ENCODE assay signal across 8 cellular contexts in genomic region chrX:74343970-74344622, GRCh38. TPM values are rescaled to one million over a fixed set of nuclear protein-coding genes. Genes with fewer than 3 reads are reported as not detected.
DNase-seq lines count a peak whose midpoint lies in the region; ATAC-seq and TF ChIP-seq lines count a peak whose summit lies in the region.

No MANE protein-coding gene starts in this region.

- POLR2A ChIA-PET in naive thymus-derived CD4-positive, alpha-beta T cell (lab: Charles Lee), result no interaction called here

- DNase-seq in Calu3, result peak; percentile 65
- peak; percentile 19 for DNase-seq in GM19240 (ENCODE audit: insufficient read length, low spot score)
- peak; percentile 92 to 94 for DNase-seq in NCI-H524 (lab: John Stamatoyannopoulos, UW)
- DNase-seq in activated CD4-positive, alpha-beta T cell treated with anti-CD3 and anti-CD28 coated beads, Interleukin-2, amount 50 U/mL, for 4 hours, result peak; percentile 15 to 29
- peak in 8 of 9 donors; percentile 17 to 59 (median 44) for DNase-seq in naive thymus-derived CD4-positive, alpha-beta T cell
- DNase-seq in upper lobe of right lung, result no peak

- CTCF ChIA-PET in Calu3 (lab: Charles Lee), result interaction anchor here (0.6 to 1.6 kb wide), 7 partner anchors 16 to 485 kb away, joined by 3 to 12 read pairs (median 5); no protein-coding TSS in a partner anchor
- CTCF ChIA-PET in naive thymus-derived CD4-positive, alpha-beta T cell (lab: Charles Lee), result interaction anchor here (0.6 kb wide), 1 partner anchor 400 kb away, joined by 3 read pairs; no protein-coding TSS in a partner anchor

- BruUV-seq in Calu3 (replicated peaks; lab: Mats Ljungman, UMichigan), result no TSS peak

- H3K27ac ChIP-seq in naive thymus-derived CD4-positive, alpha-beta T cell (ENCODE audit: low read depth, low read length), result no peak overlapping the region
- no peak overlapping the region for H3K27ac ChIP-seq in upper lobe of right lung

- intact Hi-C loops in Calu3 (cut with micrococcal nuclease; ENCODE audit: unreplicated experiment), result loop anchor here (1.0 to 10.0 kb wide), 5 partner anchors 52 to 489 kb away; no protein-coding TSS in a partner anchor
- intact Hi-C loops in naive thymus-derived CD4-positive, alpha-beta T cell (cut with micrococcal nuclease), result loop anchor here (1.0 to 10.0 kb wide), 9 partner anchors 51 to 489 kb away; no protein-coding TSS in a partner anchor
- intact Hi-C loops in upper lobe of right lung (cut with DNase I), result no loop called here

- peaks cover 4% of the 10 kb centered on the region for H3K36me3 Mint-ChIP-seq in Calu3 (ENCODE audit: insufficient read depth, unreplicated experiment)
- no peaks in the 10 kb centered on the region for H3K36me3 Mint-ChIP-seq in naive thymus-derived CD4-positive, alpha-beta T cell

- no peaks in the 10 kb centered on the region for H3K9me3 ChIP-seq in naive thymus-derived CD4-positive, alpha-beta T cell (ENCODE audit: control insufficient read depth in 2 of 3, low read length in 3 of 3)
- H3K9me3 ChIP-seq in upper lobe of right lung, result no peaks in the 10 kb centered on the region

- H3K4me3 ChIP-seq in naive thymus-derived CD4-positive, alpha-beta T cell (ENCODE audit: low read length), result no peak overlapping the region
- H3K4me3 ChIP-seq in upper lobe of right lung, result no peak overlapping the region

- peak; percentile 35 for TF ChIP-seq CTCF in Calu3 (IDR thresholded peaks at IDR 0.05; ENCODE audit: unreplicated experiment)
- peak; percentile 64 for TF ChIP-seq CTCF in upper lobe of right lung (IDR thresholded peaks at IDR 0.05)

- peak overlapping the region; percentile 6 for H3K27ac Mint-ChIP-seq in Calu3 (ENCODE audit: unreplicated experiment)
- peak overlapping the region in 1 of 9 donors; percentile 37 for H3K27ac Mint-ChIP-seq in naive thymus-derived CD4-positive, alpha-beta T cell

- H3K27me3 Mint-ChIP-seq in Calu3 (ENCODE audit: unreplicated experiment), result no peaks in the 10 kb centered on the region
- H3K27me3 Mint-ChIP-seq in naive thymus-derived CD4-positive, alpha-beta T cell, result peaks cover 0 to 4% (median 1%) of the 10 kb centered on the region in 5 donors

- no peak overlapping the region for H3K4me3 Mint-ChIP-seq in Calu3 (ENCODE audit: low read depth, unreplicated experiment)
- H3K4me3 Mint-ChIP-seq in naive thymus-derived CD4-positive, alpha-beta T cell, result no peak overlapping the region

- peak; percentile 80 for ATAC-seq in HG03520 (IDR thresholded peaks at IDR 0.05; ENCODE audit: unreplicated experiment)
- peak; percentile 96 for ATAC-seq in esophagus mucosa
- peak; percentile 82 for ATAC-seq in naive thymus-derived CD4-positive, alpha-beta T cell
- ATAC-seq in upper lobe of right lung, result peak; percentile 98

- H3K4me1 Mint-ChIP-seq in Calu3 (ENCODE audit: low read depth, unreplicated experiment), result peaks cover 23% of the 10 kb centered on the region
- peaks cover 0 to 5% (median 3%) of the 10 kb centered on the region in 7 donors for H3K4me1 Mint-ChIP-seq in naive thymus-derived CD4-positive, alpha-beta T cell

- no peaks in the 10 kb centered on the region for H3K4me1 ChIP-seq in naive thymus-derived CD4-positive, alpha-beta T cell (ENCODE audit: control insufficient read depth in 2 of 2, insufficient read depth in 2 of 2, low read length in 2 of 2)
- H3K4me1 ChIP-seq in upper lobe of right lung, result no peaks in the 10 kb centered on the region

- no peaks in the 10 kb centered on the region for H3K36me3 ChIP-seq in naive thymus-derived CD4-positive, alpha-beta T cell (ENCODE audit: control insufficient read depth in 2 of 3, insufficient read depth in 3 of 3, low read length in 3 of 3)
- H3K36me3 ChIP-seq in upper lobe of right lung, result no peaks in the 10 kb centered on the region

- no peaks in the 10 kb centered on the region for H3K9me3 Mint-ChIP-seq in Calu3 (ENCODE audit: low read depth, unreplicated experiment)
- H3K9me3 Mint-ChIP-seq in naive thymus-derived CD4-positive, alpha-beta T cell, result peaks cover 0 to 4% (median 0%) of the 10 kb centered on the region in 11 donors

- H3K27me3 ChIP-seq in naive thymus-derived CD4-positive, alpha-beta T cell (ENCODE audit: control insufficient read depth in 2 of 2, insufficient read depth in 2 of 2, low read length in 2 of 2), result no peaks in the 10 kb centered on the region
- H3K27me3 ChIP-seq in upper lobe of right lung, result no peaks in the 10 kb centered on the region

RNA-seq across cellular contexts. Expression of gene ZCCHC13, which starts 40.1 kb away (rescaled TPM):
- total RNA-seq in Calu3 (2022) (not detected in 2 replicates), esophagus mucosa (not detected), upper lobe of right lung (not detected)
- not detected for total RNA-seq in naive thymus-derived CD4-positive, alpha-beta T cell
- polyA plus RNA-seq in naive thymus-derived CD4-positive, alpha-beta T cell, result not detected
